Comparison of ENCODE assay signal across 1 cellular context in genomic region chr17:57261084-57261461, GRCh38.
A peak's percentile ranks its signal among the peaks of the same experiment; 100 is the strongest.
TF ChIP-seq lines count a peak whose summit lies in the region.

No MANE protein-coding gene starts in this region.

TF ChIP-seq in GM12878, 131 proteins besides CTCF, POLR2A, EP300 and RAD21 (continued from another document):
- TF ChIP-seq E2F8 (IDR thresholded peaks at IDR 0.05; ENCODE audit: low read depth, partially characterized antibody) (no peak), KLF5 (IDR thresholded peaks at IDR 0.05; ENCODE audit: partially characterized antibody) (no peak), PAX8 (IDR thresholded peaks at IDR 0.05) (no peak), POLR2AphosphoS2 (IDR thresholded peaks at IDR 0.05; ENCODE audit: low read depth, low read length) (no peak), NR2C1 (IDR thresholded peaks at IDR 0.05) (no peak), HCFC1 (IDR thresholded peaks at IDR 0.05; ENCODE audit: low read length) (no peak), REST (IDR thresholded peaks at IDR 0.05; ENCODE audit: low read depth, low read length) (no peak), CUX1 (IDR thresholded peaks at IDR 0.05; ENCODE audit: insufficient replicate concordance, low read depth, low read length) (no peak), ZNF384 (IDR thresholded peaks at IDR 0.05; ENCODE audit: borderline replicate concordance, low read depth, low read length) (0 out of 2 replicates have a peak, but pooled peaks have one; percentile 26), MEF2B (IDR thresholded peaks at IDR 0.05; ENCODE audit: partially characterized antibody, poor library complexity, severe bottlenecking) (no peak), DPF2 (IDR thresholded peaks at IDR 0.05) (no peak), KDM1A (IDR thresholded peaks at IDR 0.05; ENCODE audit: borderline replicate concordance) (no peak), RELB (IDR thresholded peaks at IDR 0.05; ENCODE audit: low read depth) (0 out of 2 replicates have a peak, but pooled peaks have one; percentile 27), RUNX3 (IDR thresholded peaks at IDR 0.05; ENCODE audit: low read length) (peak; percentile 52; the same call in 1 of the 2 replicates), USF2 (IDR thresholded peaks at IDR 0.05; ENCODE audit: borderline replicate concordance, low read depth, low read length) (no peak), MEF2A (IDR thresholded peaks at IDR 0.05; ENCODE audit: insufficient read depth, low read depth, low read length) (no peak), ESRRA (IDR thresholded peaks at IDR 0.05; ENCODE audit: low read length) (no peak), BRCA1 (IDR thresholded peaks at IDR 0.05; ENCODE audit: low read depth, low read length) (no peak), CEBPB (IDR thresholded peaks at IDR 0.05; ENCODE audit: borderline replicate concordance in 1 of 2, low read depth in 2 of 2, low read length in 2 of 2) (no peak), ZNF217 (IDR thresholded peaks at IDR 0.05) (no peak), BHLHE40 (IDR thresholded peaks at IDR 0.05; ENCODE audit: borderline replicate concordance in 1 of 2, low read depth in 2 of 2, low read length in 1 of 2) (no peak), TCF3 (IDR thresholded peaks at IDR 0.05; ENCODE audit: borderline replicate concordance, insufficient read depth, low read depth, low read length) (no peak), SRF (IDR thresholded peaks at IDR 0.05; ENCODE audit: low read depth in 2 of 2, low read length in 2 of 2) (no peak), ZNF274 (IDR thresholded peaks at IDR 0.05; ENCODE audit: insufficient read depth, insufficient read length) (no peak)
